In genomic region chr19:28435551-28436261, GRCh38 we compare ENCODE assay signal across 21 cellular contexts.
DNase-seq lines count a peak whose midpoint lies in the region; ATAC-seq and TF ChIP-seq lines count a peak whose summit lies in the region.
"Had no signal": no experiment of that assay in that cellular context is flagged by ENCODE, and none has a peak within 500 bp of the region (broad histone marks: within the 10 kb centered on the region; RNA-seq: fewer than 3 reads in every experiment).

No MANE protein-coding gene starts in this region.

- H4K20me1 ChIP-seq in MM.1S (ENCODE audit: insufficient read depth, low read length) = no peaks in the 10 kb centered on the region

- no peaks in the 10 kb centered on the region for H3K9me3 Mint-ChIP-seq in natural killer cell

- peak; percentile 26 for DNase-seq in DMS 273 (lab: John Stamatoyannopoulos, UW; ENCODE audit: unreplicated experiment)
- DNase-seq in DMS 273 treated with DMSO at 0.1 percent for 48 hours (lab: John Stamatoyannopoulos, UW) = no peak
- DNase-seq in MM.1S = peak; percentile 80
- DNase-seq in cerebellar cortex (ENCODE audit: low spot score) = peak; percentile 1
- DNase-seq in natural killer cell = peak; percentile 21
- DNase-seq in stimulated activated CD4-positive, alpha-beta T cell treated with anti-CD3 and anti-CD28 coated beads, Interleukin-4, amount 100 ng/mL, for 24 hours = no peak
- DNase-seq in GM10248 (ENCODE audit: extremely low spot score) = no peak
- DNase-seq: activated CD4-positive, alpha-beta T cell treated with anti-CD3 and anti-CD28 coated beads, Interleukin-2, amount 50 U/mL, for 1 hour; effector CD4-positive, alpha-beta T cell; foreskin melanocyte; hippocampal formation; KBM-7; naive B cell; NCI-H1694 treated with DMSO at 0.1 percent for 48 hours; NCI-H69; testis had no signal

- H3K4me3 Mint-ChIP-seq in natural killer cell = peak overlapping the region; percentile 82
- H3K4me3 Mint-ChIP-seq: naive B cell; stimulated activated memory B cell treated with anti-CD40 and anti-IgM and Interleukin-4, amounts not matched to agents 10 μg/mL and 1 μg/mL and 100 μg/mL, for 72 hours had no signal

- H3K4me1 Mint-ChIP-seq in natural killer cell = peaks cover 47 to 62% of the 10 kb centered on the region in 2 donors
- H3K4me1 Mint-ChIP-seq: stimulated activated memory B cell treated with anti-CD40 and anti-IgM and Interleukin-4, amounts not matched to agents 10 μg/mL and 1 μg/mL and 100 μg/mL, for 72 hours had no signal

- CTCF ChIA-PET in GM10248 (lab: Yijun Ruan, JAX) = no interaction called here

- peak overlapping the region; percentile 2 for H2AFZ ChIP-seq in MM.1S (ENCODE audit: low read length)
- H2AFZ ChIP-seq: parathyroid adenoma had no signal

- 0 out of 2 replicates have a peak overlapping the region, but pooled peaks have one; percentile 4 for H3K4me3 ChIP-seq in MM.1S (ENCODE audit: low read length)
- H3K4me3 ChIP-seq: testis had no signal

- H3K36me3 ChIP-seq in MM.1S (replicated peaks; ENCODE audit: insufficient read depth, low read length) = no peaks in the 10 kb centered on the region

- no peaks in the 10 kb centered on the region for H3K27me3 Mint-ChIP-seq in natural killer cell (ENCODE audit: low read depth in 2 of 2)
- H3K27me3 Mint-ChIP-seq: stimulated activated memory B cell treated with anti-CD40 and anti-IgM and Interleukin-4, amounts not matched to agents 10 μg/mL and 1 μg/mL and 100 μg/mL, for 72 hours had no signal

- no peak for TF ChIP-seq CTCF in MM.1S (IDR thresholded peaks at IDR 0.05; ENCODE audit: low read length)
- TF ChIP-seq CTCF in natural killer cell (IDR thresholded peaks at IDR 0.05) = no peak
- no peak for TF ChIP-seq CTCF in GM10248 (IDR thresholded peaks at IDR 0.05; ENCODE audit: control extremely low read depth, extremely low read depth, low read depth, missing control alignments)

- intact Hi-C loops in natural killer cell (cut with micrococcal nuclease) = loop anchor here (2.0 kb wide), 1 partner anchor 65 kb away; no protein-coding TSS in a partner anchor

- peak overlapping the region; percentile 91 for H3K27ac ChIP-seq in MM.1S (ENCODE audit: low read length)
- H3K27ac ChIP-seq: 22Rv1, parathyroid adenoma, testis had no signal

- no peaks in the 10 kb centered on the region for H3K9me3 ChIP-seq in MM.1S (replicated peaks; ENCODE audit: insufficient read depth, low read length)
- H3K9me3 ChIP-seq: testis had no signal

- peaks cover 39% of the 10 kb centered on the region for H3K4me1 ChIP-seq in MM.1S (ENCODE audit: low read length)
- H3K4me1 ChIP-seq: parathyroid adenoma, testis had no signal

- peak overlapping the region; percentile 48 for H3K9ac ChIP-seq in MM.1S (ENCODE audit: low read length)
- H3K9ac ChIP-seq: parathyroid adenoma had no signal

- H3F3A ChIP-seq in MM.1S (ENCODE audit: insufficient read depth, low read length) = peaks cover 22% of the 10 kb centered on the region

- peak overlapping the region; percentile 68 for H3K4me2 ChIP-seq in MM.1S (ENCODE audit: low read depth, low read length)

- H3K36me3 Mint-ChIP-seq in natural killer cell = no peaks in the 10 kb centered on the region

- H3K27ac Mint-ChIP-seq in natural killer cell = peak overlapping the region; percentile 86
- H3K27ac Mint-ChIP-seq: activated naive CD4-positive, alpha-beta T cell treated with anti-CD3 and anti-CD28 coated beads, Interleukin-2, amount 50 U/mL, for 72 hours; stimulated activated memory B cell treated with anti-CD40 and anti-IgM and Interleukin-4, amounts not matched to agents 10 μg/mL and 1 μg/mL and 100 μg/mL, for 72 hours had no signal

- POLR2A ChIA-PET in GM10248 (lab: Yijun Ruan, JAX) = no interaction called here

- H3K9me2 ChIP-seq in MM.1S (replicated peaks; ENCODE audit: insufficient read depth, low read length) = no peaks in the 10 kb centered on the region

- H3K79me2 ChIP-seq in MM.1S (ENCODE audit: low read length) = peaks cover 5% of the 10 kb centered on the region; the same call in 1 of the 2 replicates
- H3K79me2 ChIP-seq: parathyroid adenoma had no signal

- ATAC-seq in natural killer cell (peak; percentile 74 to 87 (median 74)), GM19035 (IDR thresholded peaks at IDR 0.05; ENCODE audit: unreplicated experiment) (no peak)
- ATAC-seq: activated naive CD4-positive, alpha-beta T cell treated with anti-CD3 and anti-CD28 coated beads, Interleukin-2, amount 50 U/mL, for 72 hours; stimulated activated memory B cell treated with anti-CD40 and anti-IgM and Interleukin-4, amounts not matched to agents 10 μg/mL and 1 μg/mL and 100 μg/mL, for 72 hours had no signal

- H3K27me3 ChIP-seq in MM.1S (replicated peaks; ENCODE audit: insufficient read depth, low read length) = no peaks in the 10 kb centered on the region
- H3K27me3 ChIP-seq: testis had no signal

Comparison
In these comparisons a context has a peak if more than half of its experiments do, and no peak if none do; other contexts are left out.
1. DNase-seq: peak in DMS 273 (single experiment), MM.1S (single experiment), cerebellar cortex (single experiment) and natural killer cell (single experiment); none in DMS 273 treated with DMSO at 0.1 percent for 48 hours (single experiment), stimulated activated CD4-positive, alpha-beta T cell treated with anti-CD3 and anti-CD28 coated beads, Interleukin-4, amount 100 ng/mL, for 24 hours (single experiment) and GM10248 (single experiment).